In genomic region chr7:129170373-129171021, GRCh38 we compare ENCODE assay signal across 2 cellular contexts.
TF ChIP-seq lines count a peak whose summit lies in the region.

No MANE protein-coding gene starts in this region.

TF ChIP-seq in GM23338, 12 proteins besides CTCF, POLR2A, EP300 and RAD21:
- TF ChIP-seq ZNF114 (CRISPR knock-in tag; IDR thresholded peaks at IDR 0.05) = peak; percentile 56; the same call in 1 of the 2 replicates
- TF ChIP-seq POLR2AphosphoS5 (IDR thresholded peaks at IDR 0.05; ENCODE audit: low read depth) = peak; percentile 84
- no peak for TF ChIP-seq STAT1 (IDR thresholded peaks at IDR 0.05; ENCODE audit: unreplicated experiment)
- peak; percentile 19; the same call in 1 of the 2 replicates for TF ChIP-seq CREB1 (CRISPR knock-in tag; IDR thresholded peaks at IDR 0.05; ENCODE audit: low read depth)
- TF ChIP-seq EZH2phosphoT487 (IDR thresholded peaks at IDR 0.05; ENCODE audit: unreplicated experiment) = no peak
- TF ChIP-seq EZH2 (IDR thresholded peaks at IDR 0.05; ENCODE audit: low read depth, unreplicated experiment) = no peak
- TF ChIP-seq, protein P1, sequence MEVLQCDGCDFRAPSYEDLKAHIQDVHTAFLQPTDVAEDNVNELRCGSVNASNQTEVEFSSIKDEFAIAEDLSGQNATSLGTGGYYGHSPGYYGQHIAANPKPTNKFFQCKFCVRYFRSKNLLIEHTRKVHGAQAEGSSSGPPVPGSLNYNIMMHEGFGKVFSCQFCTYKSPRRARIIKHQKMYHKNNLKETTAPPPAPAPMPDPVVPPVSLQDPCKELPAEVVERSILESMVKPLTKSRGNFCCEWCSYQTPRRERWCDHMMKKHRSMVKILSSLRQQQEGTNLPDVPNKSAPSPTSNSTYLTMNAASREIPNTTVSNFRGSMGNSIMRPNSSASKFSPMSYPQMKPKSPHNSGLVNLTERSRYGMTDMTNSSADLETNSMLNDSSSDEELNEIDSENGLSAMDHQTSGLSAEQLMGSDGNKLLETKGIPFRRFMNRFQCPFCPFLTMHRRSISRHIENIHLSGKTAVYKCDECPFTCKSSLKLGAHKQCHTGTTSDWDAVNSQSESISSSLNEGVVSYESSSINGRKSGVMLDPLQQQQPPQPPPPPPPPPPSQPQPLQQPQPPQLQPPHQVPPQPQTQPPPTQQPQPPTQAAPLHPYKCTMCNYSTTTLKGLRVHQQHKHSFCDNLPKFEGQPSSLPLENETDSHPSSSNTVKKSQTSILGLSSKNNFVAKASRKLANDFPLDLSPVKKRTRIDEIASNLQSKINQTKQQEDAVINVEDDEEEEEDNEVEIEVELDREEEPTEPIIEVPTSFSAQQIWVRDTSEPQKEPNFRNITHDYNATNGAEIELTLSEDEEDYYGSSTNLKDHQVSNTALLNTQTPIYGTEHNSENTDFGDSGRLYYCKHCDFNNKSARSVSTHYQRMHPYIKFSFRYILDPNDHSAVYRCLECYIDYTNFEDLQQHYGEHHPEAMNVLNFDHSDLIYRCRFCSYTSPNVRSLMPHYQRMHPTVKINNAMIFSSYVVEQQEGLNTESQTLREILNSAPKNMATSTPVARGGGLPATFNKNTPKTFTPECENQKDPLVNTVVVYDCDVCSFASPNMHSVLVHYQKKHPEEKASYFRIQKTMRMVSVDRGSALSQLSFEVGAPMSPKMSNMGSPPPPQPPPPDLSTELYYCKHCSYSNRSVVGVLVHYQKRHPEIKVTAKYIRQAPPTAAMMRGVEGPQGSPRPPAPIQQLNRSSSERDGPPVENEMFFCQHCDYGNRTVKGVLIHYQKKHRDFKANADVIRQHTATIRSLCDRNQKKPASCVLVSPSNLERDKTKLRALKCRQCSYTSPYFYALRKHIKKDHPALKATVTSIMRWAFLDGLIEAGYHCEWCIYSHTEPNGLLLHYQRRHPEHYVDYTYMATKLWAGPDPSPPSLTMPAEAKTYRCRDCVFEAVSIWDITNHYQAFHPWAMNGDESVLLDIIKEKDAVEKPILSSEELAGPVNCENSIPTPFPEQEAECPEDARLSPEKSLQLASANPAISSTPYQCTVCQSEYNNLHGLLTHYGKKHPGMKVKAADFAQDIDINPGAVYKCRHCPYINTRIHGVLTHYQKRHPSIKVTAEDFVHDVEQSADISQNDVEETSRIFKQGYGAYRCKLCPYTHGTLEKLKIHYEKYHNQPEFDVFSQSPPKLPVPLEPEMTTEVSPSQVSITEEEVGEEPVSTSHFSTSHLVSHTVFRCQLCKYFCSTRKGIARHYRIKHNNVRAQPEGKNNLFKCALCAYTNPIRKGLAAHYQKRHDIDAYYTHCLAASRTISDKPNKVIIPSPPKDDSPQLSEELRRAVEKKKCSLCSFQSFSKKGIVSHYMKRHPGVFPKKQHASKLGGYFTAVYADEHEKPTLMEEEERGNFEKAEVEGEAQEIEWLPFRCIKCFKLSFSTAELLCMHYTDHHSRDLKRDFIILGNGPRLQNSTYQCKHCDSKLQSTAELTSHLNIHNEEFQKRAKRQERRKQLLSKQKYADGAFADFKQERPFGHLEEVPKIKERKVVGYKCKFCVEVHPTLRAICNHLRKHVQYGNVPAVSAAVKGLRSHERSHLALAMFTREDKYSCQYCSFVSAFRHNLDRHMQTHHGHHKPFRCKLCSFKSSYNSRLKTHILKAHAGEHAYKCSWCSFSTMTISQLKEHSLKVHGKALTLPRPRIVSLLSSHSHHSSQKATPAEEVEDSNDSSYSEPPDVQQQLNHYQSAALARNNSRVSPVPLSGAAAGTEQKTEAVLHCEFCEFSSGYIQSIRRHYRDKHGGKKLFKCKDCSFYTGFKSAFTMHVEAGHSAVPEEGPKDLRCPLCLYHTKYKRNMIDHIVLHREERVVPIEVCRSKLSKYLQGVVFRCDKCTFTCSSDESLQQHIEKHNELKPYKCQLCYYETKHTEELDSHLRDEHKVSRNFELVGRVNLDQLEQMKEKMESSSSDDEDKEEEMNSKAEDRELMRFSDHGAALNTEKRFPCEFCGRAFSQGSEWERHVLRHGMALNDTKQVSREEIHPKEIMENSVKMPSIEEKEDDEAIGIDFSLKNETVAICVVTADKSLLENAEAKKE (CRISPR knock-in tag; IDR thresholded peaks at IDR 0.05) = no peak
- TF ChIP-seq JUNB (IDR thresholded peaks at IDR 0.05; ENCODE audit: unreplicated experiment) = no peak
- TF ChIP-seq, protein P2, sequence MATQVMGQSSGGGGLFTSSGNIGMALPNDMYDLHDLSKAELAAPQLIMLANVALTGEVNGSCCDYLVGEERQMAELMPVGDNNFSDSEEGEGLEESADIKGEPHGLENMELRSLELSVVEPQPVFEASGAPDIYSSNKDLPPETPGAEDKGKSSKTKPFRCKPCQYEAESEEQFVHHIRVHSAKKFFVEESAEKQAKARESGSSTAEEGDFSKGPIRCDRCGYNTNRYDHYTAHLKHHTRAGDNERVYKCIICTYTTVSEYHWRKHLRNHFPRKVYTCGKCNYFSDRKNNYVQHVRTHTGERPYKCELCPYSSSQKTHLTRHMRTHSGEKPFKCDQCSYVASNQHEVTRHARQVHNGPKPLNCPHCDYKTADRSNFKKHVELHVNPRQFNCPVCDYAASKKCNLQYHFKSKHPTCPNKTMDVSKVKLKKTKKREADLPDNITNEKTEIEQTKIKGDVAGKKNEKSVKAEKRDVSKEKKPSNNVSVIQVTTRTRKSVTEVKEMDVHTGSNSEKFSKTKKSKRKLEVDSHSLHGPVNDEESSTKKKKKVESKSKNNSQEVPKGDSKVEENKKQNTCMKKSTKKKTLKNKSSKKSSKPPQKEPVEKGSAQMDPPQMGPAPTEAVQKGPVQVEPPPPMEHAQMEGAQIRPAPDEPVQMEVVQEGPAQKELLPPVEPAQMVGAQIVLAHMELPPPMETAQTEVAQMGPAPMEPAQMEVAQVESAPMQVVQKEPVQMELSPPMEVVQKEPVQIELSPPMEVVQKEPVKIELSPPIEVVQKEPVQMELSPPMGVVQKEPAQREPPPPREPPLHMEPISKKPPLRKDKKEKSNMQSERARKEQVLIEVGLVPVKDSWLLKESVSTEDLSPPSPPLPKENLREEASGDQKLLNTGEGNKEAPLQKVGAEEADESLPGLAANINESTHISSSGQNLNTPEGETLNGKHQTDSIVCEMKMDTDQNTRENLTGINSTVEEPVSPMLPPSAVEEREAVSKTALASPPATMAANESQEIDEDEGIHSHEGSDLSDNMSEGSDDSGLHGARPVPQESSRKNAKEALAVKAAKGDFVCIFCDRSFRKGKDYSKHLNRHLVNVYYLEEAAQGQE (IDR thresholded peaks at IDR 0.05; ENCODE audit: unreplicated experiment) = no peak
- TF ChIP-seq NANOG (IDR thresholded peaks at IDR 0.05; ENCODE audit: borderline replicate concordance) = no peak
- TF ChIP-seq ETS1 (IDR thresholded peaks at IDR 0.05) = no peak
- no peak for TF ChIP-seq ZNF331 (CRISPR knock-in tag; IDR thresholded peaks at IDR 0.05; ENCODE audit: low read depth)
TF ChIP-seq in GM23338: peak in this region for 3.

TF ChIP-seq in K562, 482 proteins besides CTCF, POLR2A, EP300 and RAD21:
- TF ChIP-seq CBX3 (IDR thresholded peaks at IDR 0.05; ENCODE audit: borderline replicate concordance in 1 of 2, low read length in 2 of 2) (no peak), PHTF2 (CRISPR knock-in tag; IDR thresholded peaks at IDR 0.05) (no peak), RFX1 (IDR thresholded peaks at IDR 0.05) (peak; percentile 45; the same call in 1 of the 2 replicates), NFXL1 (CRISPR knock-in tag; IDR thresholded peaks at IDR 0.05) (no peak), SMARCB1 (IDR thresholded peaks at IDR 0.05; ENCODE audit: insufficient read length, low read depth) (no peak), MED1 (CRISPR knock-in tag; IDR thresholded peaks at IDR 0.05; ENCODE audit: borderline replicate concordance) (no peak), GABPB1 (CRISPR knock-in tag; IDR thresholded peaks at IDR 0.05) (no peak), ATF1 (CRISPR knock-in tag; IDR thresholded peaks at IDR 0.05) (no peak), ATF1 (tag; IDR thresholded peaks at IDR 0.05) (no peak)
TF ChIP-seq in K562: peak in this region for 1.
